In the genomic region with DNA sequence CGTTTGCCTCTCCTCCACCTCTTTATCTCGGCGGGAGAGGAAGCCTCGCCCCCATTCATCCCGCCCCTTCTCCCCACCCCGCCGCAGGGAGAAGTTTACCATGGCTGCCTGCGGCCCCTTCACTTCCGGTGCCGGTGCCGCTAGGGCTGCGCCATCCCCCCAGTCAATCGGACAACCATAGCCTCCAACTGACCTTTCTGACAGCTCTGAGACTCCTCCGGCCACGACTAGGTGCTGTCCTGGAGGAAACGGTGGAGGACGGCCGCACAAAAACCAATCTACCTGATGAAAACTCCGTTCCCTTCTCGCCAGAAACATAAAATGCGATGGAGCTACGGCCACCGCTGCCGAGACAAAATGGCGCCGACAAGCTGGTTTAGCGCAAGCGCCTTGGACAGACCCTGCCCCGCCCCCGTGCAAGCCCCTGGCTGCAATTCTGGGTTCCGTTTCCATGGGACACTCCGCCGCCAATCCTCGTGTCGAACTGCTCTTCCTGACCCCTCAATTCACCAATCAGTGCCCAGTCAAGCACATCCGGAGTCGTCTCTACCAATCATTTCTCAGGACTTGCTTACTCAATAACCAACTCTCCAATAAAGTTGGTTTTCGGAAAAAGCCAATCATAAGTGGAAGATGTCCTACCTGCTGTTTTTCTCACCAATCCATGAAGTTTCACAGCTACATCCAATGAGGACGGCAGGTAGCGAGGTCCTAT, we compare ENCODE assay signal across 8 cellular contexts. TPM values are rescaled to one million over a fixed set of nuclear protein-coding genes. Genes with fewer than 3 reads are reported as not detected.
DNase-seq lines count a peak whose midpoint lies in the region; ATAC-seq and TF ChIP-seq lines count a peak whose summit lies in the region.

No MANE protein-coding gene starts in this region.

- ATAC-seq in GM21526 (IDR thresholded peaks at IDR 0.05; ENCODE audit: low FRiP score, unreplicated experiment): peak; percentile 82

- peak overlapping the region; percentile 91 for H3K9ac ChIP-seq in OCI-LY3 (ENCODE audit: low read length)

- peaks cover 72% of the 10 kb centered on the region for H3K79me2 ChIP-seq in OCI-LY3 (ENCODE audit: low read length)

- TF ChIP-seq CTCF in OCI-LY3 (IDR thresholded peaks at IDR 0.05; ENCODE audit: low read depth, low read length): no peak

- peak overlapping the region; percentile 90 for H3K27ac ChIP-seq in OCI-LY3 (ENCODE audit: low read length)

- DNase-seq in DMS 273 treated with DMSO at 0.1 percent for 48 hours (lab: John Stamatoyannopoulos, UW) (peak; percentile 100), HuH-7 (ENCODE audit: low spot score) (peak; percentile 99), activated T-cell treated with anti-CD3 and anti-CD28 coated beads for 4 hours (peak; percentile 95), erythroblast (lab: John Stamatoyannopoulos, UW) (peak; percentile 99 to 100), mucosa of gallbladder (ENCODE audit: low spot score) (peak; percentile 99)
- peak; percentile 94 to 98 for DNase-seq in stimulated activated CD8-positive, alpha-beta memory T cell treated with anti-CD3 and anti-CD28 coated beads, Interleukin-4, amount 100 ng/mL, for 4 hours (ENCODE audit: low read depth in 2 of 2, low spot score in 1 of 2)

- H3K36me3 ChIP-seq in OCI-LY3 (replicated peaks; ENCODE audit: low read depth, low read length): peaks cover 16% of the 10 kb centered on the region

- H3K4me1 ChIP-seq in OCI-LY3 (ENCODE audit: low read length): peaks cover 11% of the 10 kb centered on the region

- peak overlapping the region; percentile 95 for H3K4me3 ChIP-seq in OCI-LY3 (ENCODE audit: low read length)

- no peaks in the 10 kb centered on the region for H3K27me3 ChIP-seq in OCI-LY3 (ENCODE audit: low read depth, low read length)

- H3K9me3 ChIP-seq in OCI-LY3 (ENCODE audit: insufficient read depth, low read length): no peaks in the 10 kb centered on the region

- H3K4me2 ChIP-seq in OCI-LY3 (ENCODE audit: low read length): peak overlapping the region; percentile 90

- H2AFZ ChIP-seq in OCI-LY3 (ENCODE audit: low read depth, low read length): peak overlapping the region; percentile 82

- peaks cover 19% of the 10 kb centered on the region for H4K20me1 ChIP-seq in OCI-LY3 (ENCODE audit: insufficient read depth, low read length)

- TF ChIP-seq POLR2A in erythroblast (IDR thresholded peaks at IDR 0.05; ENCODE audit: low read length): peak; percentile 95

RNA-seq across cellular contexts. Expression of a gene that starts 0.4 kb away (rescaled TPM):
- total RNA-seq in mucosa of gallbladder: 25.3 TPM

RNA-seq across cellular contexts. Expression of a gene that starts 53.3 kb away (rescaled TPM):
- 91.2 TPM for total RNA-seq in mucosa of gallbladder

Comparison
In these comparisons a context has a peak if more than half of its experiments do, and no peak if none do; other contexts are left out.
1. Peak in every context shown above with its lines: DNase-seq, ATAC-seq, H3K4me3 ChIP-seq and H3K27ac ChIP-seq.